ENCODE assay signal across 16 cellular contexts in genomic region chr11:134579709-134580634, GRCh38.
DNase-seq lines count a peak whose midpoint lies in the region; ATAC-seq, FAIRE-seq and TF ChIP-seq lines count a peak whose summit lies in the region.
"Had no signal": no experiment of that assay in that cellular context is flagged by ENCODE, and none has a peak within 500 bp of the region (broad histone marks: within the 10 kb centered on the region; RNA-seq: fewer than 3 reads in every experiment).

No MANE protein-coding gene starts in this region.

- CTCF ChIA-PET in HEK293 (lab: Yijun Ruan, JAX), result interaction anchor here (1.1 to 1.6 kb wide), 4 partner anchors 10 to 232 kb away, joined by 3 to 4 read pairs (median 4); no protein-coding TSS in a partner anchor

- no peaks in the 10 kb centered on the region for H3K4me1 ChIP-seq in HEK293 (ENCODE audit: control insufficient read depth, insufficient read depth, low read length)

- POLR2A ChIA-PET in HEK293 (lab: Yijun Ruan, JAX), result no interaction called here

- ATAC-seq in HG03045 (IDR thresholded peaks at IDR 0.05; ENCODE audit: unreplicated experiment), result no peak
- ATAC-seq: left cardiac atrium had no signal

- TF ChIP-seq CTCF in HEK293 (tag by site-specific recombination; IDR thresholded peaks at IDR 0.05) (no peak), VCaP (conservative IDR thresholded peaks at IDR 0.05) (peak; percentile 56)

- DNase-seq in NCI-H1694 (lab: John Stamatoyannopoulos, UW) (peak; percentile 3), NCI-H1694 treated with DMSO at 0.1 percent for 48 hours (lab: John Stamatoyannopoulos, UW) (no peak), retina (peak; percentile 28), frontal cortex (ENCODE audit: low spot score in 2 of 2) (no peak), amniotic stem cell (lab: John Stamatoyannopoulos, UW) (no peak)
- DNase-seq: activated naive CD4-positive, alpha-beta T cell; dorsolateral prefrontal cortex; left cardiac atrium; OCI-M1; stimulated activated CD4-positive, alpha-beta T cell treated with anti-CD3 and anti-CD28 coated beads, Interleukin-12 subunit alpha, Interleukin-12 subunit beta, amount 100 ng/mL, for 4 hours; SW 1271 had no signal

- H3K27ac ChIP-seq in HEK293 (ENCODE audit: extremely low read depth, low read depth, low read length), result no peak overlapping the region
- peak overlapping the region; percentile 44; the same call in 1 of the 2 replicates for H3K27ac ChIP-seq in VCaP
- H3K27ac ChIP-seq: dorsolateral prefrontal cortex had no signal

- H3K9me3 ChIP-seq in HEK293 (ENCODE audit: control insufficient read depth, insufficient read depth, low read depth, low read length), result no peaks in the 10 kb centered on the region

- H3K36me3 ChIP-seq in HEK293 (ENCODE audit: control insufficient read depth in 2 of 2, insufficient read depth in 1 of 2, low read length in 2 of 2), result no peaks in the 10 kb centered on the region

- no peak for FAIRE-seq in frontal cortex (lab: Jason Lieb, UNC)
- FAIRE-seq: A204.1, GM12892 had no signal

- H3K4me3 ChIP-seq in HEK293 (ENCODE audit: low read depth, low read length), result no peak overlapping the region
- H3K4me3 ChIP-seq: dorsolateral prefrontal cortex had no signal

TF ChIP-seq in HEK293, 187 proteins besides CTCF, POLR2A, EP300 and RAD21:
- TF ChIP-seq KLF17 (tag by site-specific recombination; IDR thresholded peaks at IDR 0.05), result 0 out of 2 replicates have a peak, but pooled peaks have one; percentile 25
- no peak for TF ChIP-seq ZNF391 (tag by site-specific recombination; IDR thresholded peaks at IDR 0.05; ENCODE audit: borderline replicate concordance, low read depth)

Comparison
In these comparisons a context has a peak if more than half of its experiments do, and no peak if none do; other contexts are left out.
1. DNase-seq: peak in NCI-H1694 (single experiment) and retina (single experiment); none in NCI-H1694 treated with DMSO at 0.1 percent for 48 hours (single experiment), frontal cortex (0 of 2) and amniotic stem cell (single experiment).